ENCODE assay signal across 8 cellular contexts in genomic region chr20:62239278-62239879, GRCh38. TPM values are rescaled to one million over a fixed set of nuclear protein-coding genes. Genes with fewer than 3 reads are reported as not detected.
DNase-seq lines count a peak whose midpoint lies in the region; ATAC-seq and TF ChIP-seq lines count a peak whose summit lies in the region.

No MANE protein-coding gene starts in this region.

- peaks cover 46 to 54% (median 47%) of the 10 kb centered on the region in 3 donors for H3K4me1 Mint-ChIP-seq in T-cell

- H3K36me3 Mint-ChIP-seq in T-cell, result peaks cover 11% of the 10 kb centered on the region

- DNase-seq in T-cell (no peak), foreskin fibroblast (peak in 1 of 2 donors; percentile 23), skeletal muscle cell (ENCODE audit: low read depth) (no peak), glomerular visceral epithelial cell (ENCODE audit: extremely low spot score) (no peak), HEK293T (ENCODE audit: extremely low spot score) (no peak), NCI-H2196 (lab: John Stamatoyannopoulos, UW; ENCODE audit: unreplicated experiment) (no peak)

- H3K27ac Mint-ChIP-seq in T-cell, result peak overlapping the region; percentile 31 to 81

- POLR2A ChIA-PET in T-cell (lab: Charles Lee), result no interaction called here
- POLR2A ChIA-PET in HEK293T (lab: Yijun Ruan, JAX), result no interaction called here

- TF ChIP-seq CTCF in GM12875 (IDR thresholded peaks at IDR 0.05; ENCODE audit: borderline replicate concordance, insufficient read depth, low read depth, low read length), result no peak
- no peak for TF ChIP-seq CTCF in foreskin fibroblast (IDR thresholded peaks at IDR 0.05; ENCODE audit: low read depth, low read length)

- H3K4me3 Mint-ChIP-seq in T-cell, result peak overlapping the region; percentile 75 to 83 (median 78)

- H3K4me3 ChIP-seq in GM12875 (ENCODE audit: low read depth, low read length) (peak overlapping the region; percentile 64), foreskin fibroblast (ENCODE audit: low read depth in 1 of 2, low read length in 2 of 2) (peak overlapping the region; percentile 56 to 86), skeletal muscle cell (ENCODE audit: low read depth, low read length) (peak overlapping the region; percentile 72)

- H3K9me3 Mint-ChIP-seq in T-cell, result no peaks in the 10 kb centered on the region

- CTCF ChIA-PET in T-cell (lab: Charles Lee) (no interaction called here), HEK293T (lab: Yijun Ruan, JAX) (no interaction called here)

- ATAC-seq in T-cell (replicated peaks in 1 of 4), result no peak
- ATAC-seq in GM19395 (IDR thresholded peaks at IDR 0.05; ENCODE audit: unreplicated experiment), result no peak

- H3K27me3 Mint-ChIP-seq in T-cell, result no peaks in the 10 kb centered on the region

TF ChIP-seq in HEK293T, 16 proteins besides CTCF, POLR2A, EP300 and RAD21:
- no peak for TF ChIP-seq ZNF384 (IDR thresholded peaks at IDR 0.05)
- TF ChIP-seq NFRKB (IDR thresholded peaks at IDR 0.05), result no peak
- TF ChIP-seq BHLHE40 (IDR thresholded peaks at IDR 0.05; ENCODE audit: borderline replicate concordance), result no peak
- TF ChIP-seq SUZ12 (IDR thresholded peaks at IDR 0.05), result no peak
- no peak for TF ChIP-seq FOXM1 (IDR thresholded peaks at IDR 0.05; ENCODE audit: borderline replicate concordance)
- TF ChIP-seq TARDBP (IDR thresholded peaks at IDR 0.05), result no peak
- TF ChIP-seq ARNT (IDR thresholded peaks at IDR 0.05), result no peak
- TF ChIP-seq FOXK2 (IDR thresholded peaks at IDR 0.05), result no peak
- TF ChIP-seq SP1 (IDR thresholded peaks at IDR 0.05), result no peak
- TF ChIP-seq ELF4 (IDR thresholded peaks at IDR 0.05), result no peak
- no peak for TF ChIP-seq HDGF (IDR thresholded peaks at IDR 0.05; ENCODE audit: borderline replicate concordance)
TF ChIP-seq in HEK293T: peak in this region for 0.

RNA-seq across cellular contexts. Expression of gene OSBPL2, which starts 1.1 kb away (rescaled TPM):
- 10 to 100 TPM; 57.0 to 70.1 (median 63.0) TPM for total RNA-seq in T-cell

RNA-seq across cellular contexts. Expression of gene HRH3, which starts 19.3 kb away (rescaled TPM):
- total RNA-seq in T-cell, result not detected

RNA-seq across cellular contexts. Expression of gene MTG2, which starts 56.6 kb away (rescaled TPM):
- 10 to 100 TPM; 21.1 to 51.9 (median 44.1) TPM for total RNA-seq in T-cell
